Comparison of ENCODE assay signal across 31 cellular contexts in the genomic region with DNA sequence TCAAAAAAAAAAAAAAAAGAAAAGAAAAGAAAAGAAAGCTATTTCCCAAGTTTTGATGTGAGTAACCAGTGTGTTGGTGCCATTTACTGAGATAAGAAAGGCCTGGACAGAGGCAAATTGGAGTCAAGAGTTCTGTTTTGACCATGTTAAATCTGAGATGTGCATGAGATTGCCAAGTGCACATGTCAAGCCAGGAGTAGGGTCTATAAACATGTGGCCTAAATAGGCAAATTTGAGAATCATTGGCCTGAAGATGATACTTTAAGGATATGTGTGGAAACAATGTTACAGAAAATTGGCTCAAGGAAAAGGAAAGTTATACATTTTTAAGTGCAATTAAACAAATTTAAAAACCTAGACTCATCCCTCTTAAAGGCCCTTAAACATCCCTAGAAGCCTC. TPM values are rescaled to one million over a fixed set of nuclear protein-coding genes. Genes with fewer than 3 reads are reported as not detected.
"Had no signal": no experiment of that assay in that cellular context is flagged by ENCODE, and none has a peak within 500 bp of the region (broad histone marks: within the 10 kb centered on the region; RNA-seq: fewer than 3 reads in every experiment).

No MANE protein-coding gene starts in this region.

- H3K4me3 ChIP-seq: esophagus muscularis mucosa, gastrocnemius medialis, heart left ventricle had no signal

- ATAC-seq: activated CD4-positive, CD25-positive, alpha-beta regulatory T cell treated with anti-CD3 and anti-CD28 coated beads, Interleukin-2, amount 50 U/mL, for 24 hours; activated CD8-positive, alpha-beta T cell treated with anti-CD3 and anti-CD28 coated beads for 36 hours; activated T-cell treated with anti-CD3 and anti-CD28 coated beads, Interleukin-2, amount 50 U/mL, for 4 hours; activated T-helper 17 cell treated with anti-CD3 and anti-CD28 coated beads, Interleukin-2, amount 50 U/mL, for 72 hours; effector memory CD8-positive, alpha-beta T cell; foreskin keratinocyte; gastrocnemius medialis; heart left ventricle; T-helper 17 cell had no signal

- H3K36me3 ChIP-seq: brain microvascular endothelial cell, esophagus muscularis mucosa, gastrocnemius medialis, heart left ventricle, WERI-Rb-1 had no signal

- H3K27me3 ChIP-seq: brain microvascular endothelial cell, esophagus muscularis mucosa, foreskin keratinocyte, gastrocnemius medialis, heart left ventricle had no signal

- H3K27ac ChIP-seq: brain microvascular endothelial cell, esophagus muscularis mucosa, foreskin keratinocyte, gastrocnemius medialis, heart left ventricle, WERI-Rb-1 had no signal

- H3K9me3 ChIP-seq: esophagus muscularis mucosa, gastrocnemius medialis, heart left ventricle had no signal

- FAIRE-seq: astrocyte, bronchial epithelial cell had no signal

- DNase-seq: activated B cell treated with CpG ODN at 0.5 μM for 24 hours; activated CD4-positive, alpha-beta T cell treated with anti-CD3 and anti-CD28 coated beads for 48 hours; activated CD4-positive, alpha-beta T cell treated with anti-CD3 and anti-CD28 coated beads, Interleukin-2, amount 50 U/mL, for 1 hour; activated CD4-positive, alpha-beta T cell treated with anti-CD3 and anti-CD28 coated beads, Interleukin-2, amount 50 U/mL, for 48 hours; activated CD8-positive, alpha-beta memory T cell treated with anti-CD3 and anti-CD28 coated beads for 24 hours; activated CD8-positive, alpha-beta T cell treated with anti-CD3 and anti-CD28 coated beads for 36 hours; activated effector memory CD4-positive, alpha-beta T cell treated with Interleukin-2 at 50 U/mL for 16 hours; activated gamma-delta T cell treated with Interleukin-2 at 50 U/mL for 16 hours; activated naive CD4-positive, alpha-beta T cell treated with anti-CD3 and anti-CD28 coated beads, Interleukin-2, amount 50 U/mL, for 16 hours; activated naive CD4-positive, alpha-beta T cell treated with Interleukin-2 at 50 U/mL for 16 hours; activated T-cell treated with anti-CD3 and anti-CD28 coated beads, Interleukin-2, amount 50 U/mL, for 4 hours; amniotic stem cell; anterior cingulate cortex; brain microvascular endothelial cell; cortex of kidney; dermis blood vessel endothelial cell; effector CD4-positive, alpha-beta T cell; effector memory CD8-positive, alpha-beta T cell; erythroblast; foreskin keratinocyte; gastrocnemius medialis; glutamatergic neuron; heart left ventricle; T-helper 17 cell; T1000; WERI-Rb-1 had no signal

- H3K4me1 ChIP-seq: gastrocnemius medialis had no signal

RNA-seq across cellular contexts. Expression of a gene that starts 42.3 kb away (rescaled TPM):
- total RNA-seq: activated B cell treated with CpG ODN at 0.5 μM for 24 hours; activated CD8-positive, alpha-beta T cell treated with anti-CD3 and anti-CD28 coated beads for 36 hours; activated T-cell treated with anti-CD3 and anti-CD28 coated beads, Interleukin-2, amount 50 U/mL, for 4 hours; activated T-helper 17 cell treated with anti-CD3 and anti-CD28 coated beads, Interleukin-2, amount 50 U/mL, for 72 hours; T-helper 17 cell had no signal
